ENCODE assay signal across 27 cellular contexts in the genomic region with DNA sequence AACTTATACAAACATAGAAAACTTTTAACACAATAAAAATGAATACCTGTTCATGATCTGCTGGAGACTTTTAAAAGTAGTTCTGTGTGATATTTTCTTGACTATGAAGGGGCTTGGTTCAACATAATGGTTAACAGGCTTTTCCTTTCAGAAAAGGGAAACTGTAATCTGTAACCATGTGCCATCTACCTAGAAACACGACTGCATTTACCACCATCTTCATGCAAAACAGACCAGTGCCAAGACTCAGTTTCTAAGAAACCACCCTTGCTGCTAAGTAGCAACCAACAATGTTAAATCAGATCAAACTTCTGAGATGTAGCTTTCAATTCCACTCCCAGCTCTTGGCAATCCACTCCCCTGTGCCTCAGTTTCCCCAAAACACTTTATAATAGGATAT. TPM values are rescaled to one million over a fixed set of nuclear protein-coding genes. Genes with fewer than 3 reads are reported as not detected.
DNase-seq lines count a peak whose midpoint lies in the region; ATAC-seq and TF ChIP-seq lines count a peak whose summit lies in the region.
"Had no signal": no experiment of that assay in that cellular context is flagged by ENCODE, and none has a peak within 500 bp of the region (broad histone marks: within the 10 kb centered on the region; RNA-seq: fewer than 3 reads in every experiment).

No MANE protein-coding gene starts in this region.

- no peak overlapping the region for H3K4me3 ChIP-seq in SK-N-MC
- H3K4me3 ChIP-seq: ascending aorta, cardiac muscle cell, colonic mucosa, gastroesophageal sphincter, ovary, Peyer's patch, skin epidermis had no signal

- peak overlapping the region; percentile 15 for H3K27ac Mint-ChIP-seq in activated CD4-positive, alpha-beta memory T cell treated with anti-CD3 and anti-CD28 coated beads for 36 hours
- no peak overlapping the region for H3K27ac Mint-ChIP-seq in activated CD4-positive, alpha-beta memory T cell treated with anti-CD3 and anti-CD28 coated beads, Interleukin-2, amount 10 ng/mL, durations not matched to agents 7 days and 5 days
- peak overlapping the region; percentile 10 to 29 for H3K27ac Mint-ChIP-seq in natural killer cell
- H3K27ac Mint-ChIP-seq: activated naive CD8-positive, alpha-beta T cell; CD4-positive, alpha-beta T cell; T-helper 2 cell treated with Interferon-gamma antibody and Interleukin-4, amounts not matched to agents 5 μg/mL and 100 μg/mL, for 36 hours had no signal

- H3K27me3 Mint-ChIP-seq in activated CD4-positive, alpha-beta memory T cell treated with anti-CD3 and anti-CD28 coated beads for 36 hours, result no peaks in the 10 kb centered on the region
- no peaks in the 10 kb centered on the region for H3K27me3 Mint-ChIP-seq in activated CD4-positive, alpha-beta memory T cell treated with anti-CD3 and anti-CD28 coated beads, Interleukin-2, amount 10 ng/mL, durations not matched to agents 7 days and 5 days
- no peaks in the 10 kb centered on the region for H3K27me3 Mint-ChIP-seq in natural killer cell (ENCODE audit: low read depth in 2 of 2)
- H3K27me3 Mint-ChIP-seq: activated naive CD8-positive, alpha-beta T cell; CD4-positive, alpha-beta T cell had no signal

- peaks cover 38% of the 10 kb centered on the region for H3K36me3 ChIP-seq in SK-N-MC (ENCODE audit: insufficient read depth, low read length)
- H3K36me3 ChIP-seq: colonic mucosa, ovary had no signal

- no peaks in the 10 kb centered on the region for H3K9me3 Mint-ChIP-seq in activated CD4-positive, alpha-beta memory T cell treated with anti-CD3 and anti-CD28 coated beads for 36 hours
- no peaks in the 10 kb centered on the region for H3K9me3 Mint-ChIP-seq in activated CD4-positive, alpha-beta memory T cell treated with anti-CD3 and anti-CD28 coated beads, Interleukin-2, amount 10 ng/mL, durations not matched to agents 7 days and 5 days
- H3K9me3 Mint-ChIP-seq in natural killer cell, result no peaks in the 10 kb centered on the region
- H3K9me3 Mint-ChIP-seq: CD4-positive, alpha-beta T cell; T-helper 2 cell treated with Interferon-gamma antibody and Interleukin-4, amounts not matched to agents 5 μg/mL and 100 μg/mL, for 36 hours had no signal

- no peak overlapping the region for H3K9ac ChIP-seq in SK-N-MC (ENCODE audit: insufficient read length)

- ATAC-seq in GM18907 (IDR thresholded peaks at IDR 0.05; ENCODE audit: unreplicated experiment) (peak; percentile 55), natural killer cell (no peak), HG02852 (IDR thresholded peaks at IDR 0.05; ENCODE audit: unreplicated experiment) (no peak), GM21619 (IDR thresholded peaks at IDR 0.05; ENCODE audit: unreplicated experiment) (no peak)
- ATAC-seq: gastroesophageal sphincter, left cardiac atrium had no signal

- H3K4me3 Mint-ChIP-seq in activated CD4-positive, alpha-beta memory T cell treated with anti-CD3 and anti-CD28 coated beads for 36 hours, result no peak overlapping the region
- H3K4me3 Mint-ChIP-seq in activated CD4-positive, alpha-beta memory T cell treated with anti-CD3 and anti-CD28 coated beads, Interleukin-2, amount 10 ng/mL, durations not matched to agents 7 days and 5 days, result no peak overlapping the region
- H3K4me3 Mint-ChIP-seq in natural killer cell, result no peak overlapping the region
- H3K4me3 Mint-ChIP-seq: activated naive CD8-positive, alpha-beta T cell; CD4-positive, alpha-beta T cell; T-helper 2 cell treated with Interferon-gamma antibody and Interleukin-4, amounts not matched to agents 5 μg/mL and 100 μg/mL, for 36 hours had no signal

- peaks cover 48% of the 10 kb centered on the region for H3K4me1 Mint-ChIP-seq in activated CD4-positive, alpha-beta memory T cell treated with anti-CD3 and anti-CD28 coated beads for 36 hours (ENCODE audit: low read depth)
- peaks cover 44% of the 10 kb centered on the region for H3K4me1 Mint-ChIP-seq in activated CD4-positive, alpha-beta memory T cell treated with anti-CD3 and anti-CD28 coated beads, Interleukin-2, amount 10 ng/mL, durations not matched to agents 7 days and 5 days
- peaks cover 18 to 20% of the 10 kb centered on the region in 2 donors for H3K4me1 Mint-ChIP-seq in natural killer cell

- no peak for DNase-seq in activated CD4-positive, alpha-beta memory T cell treated with anti-CD3 and anti-CD28 coated beads for 36 hours
- DNase-seq in activated CD4-positive, alpha-beta memory T cell treated with anti-CD3 and anti-CD28 coated beads, Interleukin-2, amount 10 ng/mL, durations not matched to agents 7 days and 5 days, result no peak
- no peak for DNase-seq in SK-N-MC (ENCODE audit: low read depth, low spot score)
- DNase-seq in natural killer cell, result no peak
- no peak for DNase-seq in kidney glomerular epithelial cell (lab: John Stamatoyannopoulos, UW)
- DNase-seq: activated CD4-positive, alpha-beta T cell treated with anti-CD3 and anti-CD28 coated beads for 4 hours; CD4-positive, alpha-beta T cell; colonic mucosa; effector CD4-positive, alpha-beta T cell; IMR-90; NCI-H1436 treated with DMSO at 0.1 percent for 48 hours; NCI-H345; Peyer's patch; retina; SHP77 treated with DMSO at 0.1 percent for 48 hours; stimulated activated naive CD4-positive, alpha-beta T cell had no signal

- CTCF ChIA-PET in activated CD4-positive, alpha-beta memory T cell treated with anti-CD3 and anti-CD28 coated beads for 36 hours (lab: Charles Lee), result interaction anchor here (0.7 kb wide), 1 partner anchor 33 kb away, joined by 4 read pairs; no protein-coding TSS in a partner anchor
- CTCF ChIA-PET in activated CD4-positive, alpha-beta memory T cell treated with anti-CD3 and anti-CD28 coated beads, Interleukin-2, amount 10 ng/mL, durations not matched to agents 7 days and 5 days (lab: Charles Lee), result no interaction called here

- TF ChIP-seq CTCF in natural killer cell (IDR thresholded peaks at IDR 0.05), result no peak

- peak overlapping the region; percentile 49 for H3K27ac ChIP-seq in SK-N-MC
- H3K27ac ChIP-seq: ascending aorta, cardiac muscle cell, colonic mucosa, gastroesophageal sphincter, ovary, Peyer's patch, skin epidermis had no signal

- POLR2A ChIA-PET in activated CD4-positive, alpha-beta memory T cell treated with anti-CD3 and anti-CD28 coated beads for 36 hours (lab: Charles Lee), result interaction anchor here (0.7 kb wide), 1 partner anchor 101 kb away, joined by 3 read pairs; no protein-coding TSS in a partner anchor
- POLR2A ChIA-PET in activated CD4-positive, alpha-beta memory T cell treated with anti-CD3 and anti-CD28 coated beads, Interleukin-2, amount 10 ng/mL, durations not matched to agents 7 days and 5 days (lab: Charles Lee), result interaction anchor here (1.0 kb wide), 1 partner anchor 9 kb away, joined by 4 read pairs; no protein-coding TSS in a partner anchor

- intact Hi-C loops in activated CD4-positive, alpha-beta memory T cell treated with anti-CD3 and anti-CD28 coated beads for 36 hours (cut with micrococcal nuclease), result no loop called here
- intact Hi-C loops in natural killer cell (cut with micrococcal nuclease), result no loop called here

- peaks cover 13% of the 10 kb centered on the region for H3K36me3 Mint-ChIP-seq in activated CD4-positive, alpha-beta memory T cell treated with anti-CD3 and anti-CD28 coated beads for 36 hours
- H3K36me3 Mint-ChIP-seq in activated CD4-positive, alpha-beta memory T cell treated with anti-CD3 and anti-CD28 coated beads, Interleukin-2, amount 10 ng/mL, durations not matched to agents 7 days and 5 days (ENCODE audit: low read depth), result peaks cover 35% of the 10 kb centered on the region
- H3K36me3 Mint-ChIP-seq in natural killer cell, result no peaks in the 10 kb centered on the region

- no peaks in the 10 kb centered on the region for H3K9me3 ChIP-seq in SK-N-MC (ENCODE audit: low read depth, low read length)
- H3K9me3 ChIP-seq: ascending aorta, colonic mucosa, gastroesophageal sphincter, ovary, Peyer's patch had no signal

RNA-seq across cellular contexts. Expression of a gene that starts 15.7 kb away (rescaled TPM):
- 10 to 100 TPM; 59.8 to 62.3 TPM for total RNA-seq in activated CD4-positive, alpha-beta memory T cell treated with anti-CD3 and anti-CD28 coated beads for 36 hours
- total RNA-seq in activated CD4-positive, alpha-beta memory T cell treated with anti-CD3 and anti-CD28 coated beads, Interleukin-2, amount 10 ng/mL, durations not matched to agents 7 days and 5 days, result 10 to 100 TPM; 56.6 to 60.5 TPM
- total RNA-seq in natural killer cell, result 10 to 100 TPM; 47.3 to 54.9 (median 49.9) TPM

RNA-seq across cellular contexts. Expression of a gene that starts 46.8 kb away (rescaled TPM):
- 10 to 100 TPM; 42.8 to 43.5 TPM for total RNA-seq in activated CD4-positive, alpha-beta memory T cell treated with anti-CD3 and anti-CD28 coated beads for 36 hours
- 10 to 100 TPM; 32.5 to 34.2 TPM for total RNA-seq in activated CD4-positive, alpha-beta memory T cell treated with anti-CD3 and anti-CD28 coated beads, Interleukin-2, amount 10 ng/mL, durations not matched to agents 7 days and 5 days
- total RNA-seq in natural killer cell, result 10 to 100 TPM; 71.5 to 91.3 (median 75.9) TPM
